ENCODE assay signal across 20 cellular contexts in the genomic region with DNA sequence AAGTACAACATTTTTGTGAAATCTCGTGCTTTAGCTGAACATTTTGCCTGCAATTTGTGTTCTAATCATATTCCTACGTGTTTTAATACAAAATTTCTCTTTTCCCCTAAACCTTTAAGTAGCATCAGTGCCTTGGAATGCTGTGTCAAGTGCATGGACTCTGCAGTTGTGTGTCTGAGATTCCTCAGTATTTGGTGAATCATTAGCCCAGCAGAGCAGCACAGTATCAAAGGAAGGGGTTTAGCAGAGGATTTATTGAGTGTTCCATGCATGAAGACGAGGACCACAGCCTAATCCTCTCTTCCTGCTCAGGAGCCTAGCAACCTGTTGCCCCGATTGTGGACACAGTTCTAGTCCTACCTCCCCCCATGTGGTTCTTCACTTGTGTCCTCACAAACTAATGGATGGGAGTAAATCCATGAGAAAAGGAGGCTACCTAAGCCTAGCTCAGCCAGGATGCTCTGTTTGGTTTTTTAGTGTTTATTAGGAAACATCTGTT. TPM values are rescaled to one million over a fixed set of nuclear protein-coding genes. Genes with fewer than 3 reads are reported as not detected.
"Had no signal": no experiment of that assay in that cellular context is flagged by ENCODE, and none has a peak within 500 bp of the region (broad histone marks: within the 10 kb centered on the region; RNA-seq: fewer than 3 reads in every experiment).

No MANE protein-coding gene starts in this region.

- ATAC-seq: heart right ventricle, left cardiac atrium, left ventricle myocardium superior, right cardiac atrium had no signal

- H3K27ac Mint-ChIP-seq: naive B cell had no signal

- H3K36me3 ChIP-seq: heart right ventricle, neutrophil, stomach, thoracic aorta, transverse colon had no signal

- H3K4me1 ChIP-seq: heart right ventricle, stomach, transverse colon had no signal

- H3K27me3 Mint-ChIP-seq: naive B cell had no signal

- H3K4me3 Mint-ChIP-seq: naive B cell had no signal

- H3K27me3 ChIP-seq: heart right ventricle, neutrophil, transverse colon had no signal

- DNase-seq: cerebellar nuclear complex; dermis blood vessel endothelial cell; heart right ventricle; islet precursor cell; left cardiac atrium; left ventricle myocardium superior; mesendoderm; naive B cell; right cardiac atrium; small intestine; stimulated activated CD4-positive, alpha-beta T cell treated with anti-CD3 and anti-CD28 coated beads, Interleukin-12 subunit alpha, Interleukin-12 subunit beta, amount 100 ng/mL, for 4 hours; stimulated activated naive CD4-positive, alpha-beta T cell; stomach; substantia nigra; transverse colon had no signal

- H3K4me3 ChIP-seq: heart right ventricle, lung, stomach, thoracic aorta, transverse colon had no signal

- H3K36me3 Mint-ChIP-seq: naive B cell had no signal

- H3K4me1 Mint-ChIP-seq: naive B cell had no signal

- H3K9me3 ChIP-seq: neutrophil, stomach, thoracic aorta, transverse colon had no signal

- H3K27ac ChIP-seq: heart right ventricle, neutrophil, stomach, thoracic aorta, transverse colon had no signal

RNA-seq across cellular contexts. Expression of a gene that starts 29.3 kb away (rescaled TPM):
- total RNA-seq: dermis blood vessel endothelial cell, osteoblast, pulmonary artery endothelial cell had no signal
